8 cellular contexts compared by ENCODE assay signal in genomic region chr3:18446067-18446793, GRCh38. TPM values are rescaled to one million over a fixed set of nuclear protein-coding genes. Genes with fewer than 3 reads are reported as not detected.
DNase-seq lines count a peak whose midpoint lies in the region; ATAC-seq and TF ChIP-seq lines count a peak whose summit lies in the region.

No MANE protein-coding gene starts in this region.

- H3K27ac Mint-ChIP-seq in Calu3 (ENCODE audit: unreplicated experiment), result no peak overlapping the region

- H3K9ac ChIP-seq in colonic mucosa (ENCODE audit: low read depth in 2 of 2, low read length in 2 of 2), result peak overlapping the region in 1 of 2 donors; percentile 52
- H3K9ac ChIP-seq in neuronal stem cell (ENCODE audit: low read depth, low read length, poor library complexity), result no peak overlapping the region

- H3K79me1 ChIP-seq in neuronal stem cell (ENCODE audit: low read depth, low read length), result no peaks in the 10 kb centered on the region

- no peak overlapping the region for H3K14ac ChIP-seq in neuronal stem cell (ENCODE audit: low read length)

- H3K27ac ChIP-seq in colonic mucosa (no peak overlapping the region), neuronal stem cell (replicated peaks; ENCODE audit: low read length) (no peak overlapping the region)

- no peak overlapping the region for H2BK12ac ChIP-seq in neuronal stem cell (ENCODE audit: low read length)

- H2BK120ac ChIP-seq in neuronal stem cell (ENCODE audit: low read depth, low read length), result no peak overlapping the region

- no peak overlapping the region for H4K91ac ChIP-seq in neuronal stem cell (ENCODE audit: low read depth, low read length, poor library complexity)

- H3K27me3 ChIP-seq in colonic mucosa (no peaks in the 10 kb centered on the region), neuronal stem cell (ENCODE audit: control insufficient read depth in 3 of 3, insufficient read depth in 3 of 3, low read depth in 1 of 3, low read length in 3 of 3) (peaks cover 3 to 58% (median 24%) of the 10 kb centered on the region in 3 experiments)

- H3K4me3 Mint-ChIP-seq in Calu3 (ENCODE audit: low read depth, unreplicated experiment), result peak overlapping the region; percentile 64

- no peak overlapping the region for H3K23ac ChIP-seq in neuronal stem cell (ENCODE audit: low read depth, low read length, poor library complexity)

- H3K4me1 ChIP-seq in colonic mucosa (no peaks in the 10 kb centered on the region), neuronal stem cell (ENCODE audit: control insufficient read depth in 2 of 2, insufficient read depth in 1 of 2, low read depth in 1 of 2, low read length in 2 of 2) (peaks cover 6% of the 10 kb centered on the region in 2 donors)

- no peak overlapping the region for H2AK5ac ChIP-seq in neuronal stem cell (ENCODE audit: low read depth, low read length)

- CTCF ChIA-PET in Calu3 (lab: Charles Lee), result no interaction called here

- H3K4me2 ChIP-seq in neuronal stem cell (ENCODE audit: insufficient read depth, low read length, poor library complexity, severe bottlenecking), result peak overlapping the region; percentile 91

- no peak overlapping the region for H4K8ac ChIP-seq in neuronal stem cell (ENCODE audit: low read depth, low read length)

- H3K36me3 Mint-ChIP-seq in Calu3 (ENCODE audit: insufficient read depth, unreplicated experiment), result peaks cover 10% of the 10 kb centered on the region

- WGBS in neuronal stem cell (ENCODE audit: extremely low coverage in 2 of 2, insufficient read length in 2 of 2, insufficient replicate concordance in 1 of 2), 2 donors, result no CpG with 5 or more reads among the region's 7 CpGs

- no peak overlapping the region for H2BK15ac ChIP-seq in neuronal stem cell (ENCODE audit: low read length)

- TF ChIP-seq CTCF in Calu3 (IDR thresholded peaks at IDR 0.05; ENCODE audit: unreplicated experiment), result no peak
- no peak for TF ChIP-seq CTCF in colonic mucosa (IDR thresholded peaks at IDR 0.05)

- peak overlapping the region; percentile 53 for H2BK5ac ChIP-seq in neuronal stem cell (ENCODE audit: low read length)

- no peak for ATAC-seq in GM21360 (IDR thresholded peaks at IDR 0.05; ENCODE audit: unreplicated experiment)
- no peak for ATAC-seq in GM19467 (IDR thresholded peaks at IDR 0.05; ENCODE audit: unreplicated experiment)

- H3K4ac ChIP-seq in neuronal stem cell (ENCODE audit: low read length), result no peak overlapping the region

- intact Hi-C loops in Calu3 (cut with micrococcal nuclease; ENCODE audit: unreplicated experiment) (loop anchor here (10.0 kb wide), 1 partner anchor 539 kb away; no protein-coding TSS in a partner anchor), colonic mucosa (cut with DNase I) (no loop called here)

- no peaks in the 10 kb centered on the region for H3K9me3 Mint-ChIP-seq in Calu3 (ENCODE audit: low read depth, unreplicated experiment)

- H3K9me3 ChIP-seq in colonic mucosa (no peaks in the 10 kb centered on the region), neuronal stem cell (replicated peaks in 1 of 2; ENCODE audit: control insufficient read depth in 2 of 2, insufficient read depth in 1 of 2, low read depth in 1 of 2, low read length in 2 of 2) (no peaks in the 10 kb centered on the region)

- H3K4me3 ChIP-seq in colonic mucosa, result no peak overlapping the region
- H3K4me3 ChIP-seq in neuronal stem cell (ENCODE audit: low read length in 2 of 2), result no peak overlapping the region

- no peaks in the 10 kb centered on the region for H3K36me3 ChIP-seq in colonic mucosa
- no peaks in the 10 kb centered on the region for H3K36me3 ChIP-seq in neuronal stem cell (replicated peaks in 1 of 2; ENCODE audit: control insufficient read depth in 2 of 2, insufficient read depth in 2 of 2, low read length in 2 of 2)

- DNase-seq in Calu3, result no peak
- DNase-seq in MV-4-11 (lab: John Stamatoyannopoulos, UW), result peak; percentile 42
- peak; percentile 24 for DNase-seq in colonic mucosa
- DNase-seq in neuronal stem cell (ENCODE audit: low spot score), result no peak
- no peak for DNase-seq in stimulated activated CD8-positive, alpha-beta memory T cell treated with anti-CD3 and anti-CD28 coated beads, Interleukin-4, amount 100 ng/mL, for 48 hours
- no peak for DNase-seq in dedifferentiated amniotic fluid mesenchymal stem cell (ENCODE audit: extremely low spot score)

- no peaks in the 10 kb centered on the region for H3K4me1 Mint-ChIP-seq in Calu3 (ENCODE audit: low read depth, unreplicated experiment)

- H3K18ac ChIP-seq in neuronal stem cell (ENCODE audit: low read length), result no peak overlapping the region

- H3K27me3 Mint-ChIP-seq in Calu3 (ENCODE audit: unreplicated experiment), result peaks cover 21% of the 10 kb centered on the region

- H2AFZ ChIP-seq in neuronal stem cell (ENCODE audit: low read length), result no peak overlapping the region

- no TSS peak for BruUV-seq in Calu3 (replicated peaks; lab: Mats Ljungman, UMichigan)

RNA-seq across cellular contexts. Expression of gene SATB1, which starts 21.1 kb away (rescaled TPM):
- 16.6 and 16.8 TPM in 2 replicates for total RNA-seq in Calu3 (2022)
- 10 to 100 TPM; 16.0 to 33.0 TPM for total RNA-seq in colonic mucosa
- polyA plus RNA-seq in neuronal stem cell (2013, experiment 1 of 2), result 37.8 TPM
- polyA plus RNA-seq in neuronal stem cell (2013, experiment 2 of 2), result 39.7 TPM

Comparison
In these comparisons a context has a peak if more than half of its experiments do, and no peak if none do; other contexts are left out.
1. DNase-seq: peak in MV-4-11 (single experiment) and colonic mucosa (single experiment); none in Calu3 (single experiment), neuronal stem cell (single experiment), stimulated activated CD8-positive, alpha-beta memory T cell treated with anti-CD3 and anti-CD28 coated beads, Interleukin-4, amount 100 ng/mL, for 48 hours (single experiment) and dedifferentiated amniotic fluid mesenchymal stem cell (single experiment).